Comparison of ENCODE assay signal across 1 cellular context in the genomic region with DNA sequence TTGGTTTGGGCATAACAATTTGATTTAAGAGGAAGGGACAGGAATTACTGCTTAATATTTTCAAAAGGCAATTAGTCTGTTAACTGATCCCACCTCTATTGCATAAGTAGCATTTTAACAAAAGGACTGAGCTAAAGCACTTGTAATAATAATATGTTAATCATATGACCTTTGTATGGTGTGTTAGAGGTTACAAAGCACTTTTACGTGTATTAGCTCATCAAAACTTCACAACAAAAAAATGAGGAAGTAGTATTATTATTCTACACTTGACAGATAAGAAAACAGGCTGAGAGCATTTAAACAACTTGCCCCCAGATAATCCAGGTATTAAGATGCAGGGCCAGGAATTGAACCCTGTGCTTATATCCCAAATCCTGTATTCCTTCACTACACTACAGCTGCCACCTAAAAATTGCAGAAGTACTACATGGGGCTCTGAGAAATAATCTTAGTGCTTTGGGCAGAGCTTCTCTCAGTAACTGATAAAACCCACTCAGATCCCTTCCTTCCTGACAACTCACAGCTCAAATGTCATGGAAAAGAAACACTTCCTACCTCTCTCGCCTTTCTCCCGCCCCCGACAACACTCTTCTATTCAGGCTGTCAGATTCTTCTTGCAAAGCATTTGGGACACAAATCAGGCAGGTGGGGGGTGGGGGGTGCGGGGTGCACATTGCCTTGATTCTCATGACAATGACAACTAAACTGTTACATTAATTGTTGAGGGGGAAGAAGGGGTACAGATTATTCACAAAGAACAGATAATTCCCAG.
TF ChIP-seq lines count a peak whose summit lies in the region.

No MANE protein-coding gene starts in this region.

TF ChIP-seq in GM12878, 131 proteins besides CTCF, POLR2A, EP300 and RAD21:
- TF ChIP-seq, protein P1, sequence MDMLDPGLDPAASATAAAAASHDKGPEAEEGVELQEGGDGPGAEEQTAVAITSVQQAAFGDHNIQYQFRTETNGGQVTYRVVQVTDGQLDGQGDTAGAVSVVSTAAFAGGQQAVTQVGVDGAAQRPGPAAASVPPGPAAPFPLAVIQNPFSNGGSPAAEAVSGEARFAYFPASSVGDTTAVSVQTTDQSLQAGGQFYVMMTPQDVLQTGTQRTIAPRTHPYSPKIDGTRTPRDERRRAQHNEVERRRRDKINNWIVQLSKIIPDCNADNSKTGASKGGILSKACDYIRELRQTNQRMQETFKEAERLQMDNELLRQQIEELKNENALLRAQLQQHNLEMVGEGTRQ (IDR thresholded peaks at IDR 0.05; ENCODE audit: borderline replicate concordance, low read depth, low read length) = no peak
- TF ChIP-seq SKIL (IDR thresholded peaks at IDR 0.05; ENCODE audit: low read depth, poor library complexity, severe bottlenecking) = no peak
- TF ChIP-seq CBFB (IDR thresholded peaks at IDR 0.05; ENCODE audit: low read depth) = no peak
- no peak for TF ChIP-seq CHD1 (IDR thresholded peaks at IDR 0.05; ENCODE audit: low read depth, low read length)
- no peak for TF ChIP-seq FOXM1 (IDR thresholded peaks at IDR 0.05; ENCODE audit: low read depth, low read length)
- no peak for TF ChIP-seq TCF12 (IDR thresholded peaks at IDR 0.05; ENCODE audit: low read depth, low read length)
- TF ChIP-seq MTA2 (IDR thresholded peaks at IDR 0.05; ENCODE audit: low read depth) = no peak
- no peak for TF ChIP-seq CHD4 (IDR thresholded peaks at IDR 0.05)
- no peak for TF ChIP-seq BACH1 (IDR thresholded peaks at IDR 0.05; ENCODE audit: borderline replicate concordance)
- no peak for TF ChIP-seq YBX1 (IDR thresholded peaks at IDR 0.05)
- TF ChIP-seq RUNX3 (IDR thresholded peaks at IDR 0.05; ENCODE audit: low read length) = no peak
- no peak for TF ChIP-seq SMAD5 (IDR thresholded peaks at IDR 0.05; ENCODE audit: low read depth)
- no peak for TF ChIP-seq STAT1 (conservative IDR thresholded peaks at IDR 0.05)
- TF ChIP-seq IKZF2 (IDR thresholded peaks at IDR 0.05) = no peak
- no peak for TF ChIP-seq PAX5 (IDR thresholded peaks at IDR 0.05; ENCODE audit: borderline replicate concordance, low read depth, low read length)
- TF ChIP-seq ZNF217 (IDR thresholded peaks at IDR 0.05) = no peak
- no peak for TF ChIP-seq ZBED1 (IDR thresholded peaks at IDR 0.05; ENCODE audit: borderline replicate concordance)
- no peak for TF ChIP-seq KAT2A (conservative IDR thresholded peaks at IDR 0.05; ENCODE audit: control insufficient read depth, low read depth, low read length)
